7 cellular contexts compared by ENCODE assay signal in genomic region chr15:88700716-88701115, GRCh38.
"Had no signal": no experiment of that assay in that cellular context is flagged by ENCODE, and none has a peak within 500 bp of the region (broad histone marks: within the 10 kb centered on the region; RNA-seq: fewer than 3 reads in every experiment).

No MANE protein-coding gene starts in this region.

- H3K9ac ChIP-seq: GM23248 had no signal

- H3K36me3 ChIP-seq: HAP-1 had no signal

- H2AFZ ChIP-seq: GM23248 had no signal

- H3K4me1 ChIP-seq: HAP-1 had no signal

- H3K27ac ChIP-seq: GM23248, HL-60 had no signal

- H3K4me3 ChIP-seq: GM23248, HAP-1 had no signal

- DNase-seq: GM23248, GOT3, H7, HFFc6, IMR-90 had no signal

- H3K9me3 ChIP-seq: HAP-1 had no signal
